Comparison of ENCODE assay signal across 9 cellular contexts in the genomic region with DNA sequence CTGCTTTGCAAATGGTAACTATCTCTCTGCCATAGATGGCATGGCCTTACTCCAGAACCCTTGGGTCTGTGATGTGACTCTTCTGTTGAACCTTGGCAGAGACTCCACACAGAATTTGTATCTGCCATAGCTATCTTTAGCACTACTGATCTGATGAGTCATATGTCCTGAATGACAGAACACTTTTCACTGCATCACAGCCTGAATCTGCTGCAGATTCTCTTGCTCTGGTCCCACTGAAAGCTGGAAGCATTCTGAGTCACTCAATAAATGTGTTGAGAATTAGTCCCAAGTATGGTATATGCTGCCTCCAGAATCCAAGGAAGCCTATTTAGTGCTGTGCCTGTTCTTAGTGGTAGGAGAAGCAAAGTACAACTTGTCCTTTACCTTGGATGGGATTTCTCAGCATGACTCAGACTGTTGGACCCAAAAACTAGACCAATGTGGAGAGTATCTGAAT. TPM values are rescaled to one million over a fixed set of nuclear protein-coding genes. Genes with fewer than 3 reads are reported as not detected.
DNase-seq lines count a peak whose midpoint lies in the region; FAIRE-seq and TF ChIP-seq lines count a peak whose summit lies in the region.
"Had no signal": no experiment of that assay in that cellular context is flagged by ENCODE, and none has a peak within 500 bp of the region (broad histone marks: within the 10 kb centered on the region; RNA-seq: fewer than 3 reads in every experiment).

No MANE protein-coding gene starts in this region.

- CTCF ChIA-PET in RWPE1 (lab: Yijun Ruan, JAX): interaction anchor here (0.6 kb wide), 1 partner anchor 48 kb away, joined by 3 read pairs; no protein-coding TSS in a partner anchor

- H3K9me3 ChIP-seq in hepatocyte (ENCODE audit: low read depth) (no peaks in the 10 kb centered on the region), stomach (no peaks in the 10 kb centered on the region)

- no peak overlapping the region for H3K27ac Mint-ChIP-seq in type B pancreatic cell
- H3K27ac Mint-ChIP-seq: dendritic cell treated with granulocyte-macrophage colony-stimulating factor and Interleukin-4, amounts not matched to agents 40 ng/mL and 50 ng/mL, for 4 days had no signal

- no peaks in the 10 kb centered on the region for H3K4me1 ChIP-seq in hepatocyte (ENCODE audit: insufficient read depth)
- H3K4me1 ChIP-seq in stomach: peaks cover 0 to 3% (median 0%) of the 10 kb centered on the region in 4 donors

- FAIRE-seq in H54 (lab: Jason Lieb, UNC): peak; percentile 95

- H3K36me3 ChIP-seq in hepatocyte (replicated peaks; ENCODE audit: insufficient read depth, low read depth): no peaks in the 10 kb centered on the region
- no peaks in the 10 kb centered on the region for H3K36me3 ChIP-seq in stomach

- DNase-seq in GDM1 (lab: John Stamatoyannopoulos, UW) (peak; percentile 22), H54 (ENCODE audit: insufficient read length, low spot score) (peak; percentile 50), RWPE1 (ENCODE audit: low spot score) (peak; percentile 48), hepatocyte (ENCODE audit: low spot score) (peak; percentile 17), stomach (no peak), NCI-H146 (lab: John Stamatoyannopoulos, UW) (no peak), type B pancreatic cell (ENCODE audit: extremely low spot score, unreplicated experiment) (no peak), NCI-H510A (lab: John Stamatoyannopoulos, UW) (no peak)

- TF ChIP-seq CTCF in RWPE1 (conservative IDR thresholded peaks at IDR 0.05; ENCODE audit: low read depth): no peak
- TF ChIP-seq CTCF in hepatocyte (IDR thresholded peaks at IDR 0.05; ENCODE audit: poor library complexity): no peak
- no peak for TF ChIP-seq CTCF in stomach (IDR thresholded peaks at IDR 0.05)
- TF ChIP-seq CTCF in type B pancreatic cell (conservative IDR thresholded peaks at IDR 0.05): no peak

- TF ChIP-seq EP300 in stomach (IDR thresholded peaks at IDR 0.05): no peak

- no peak overlapping the region for H3K4me3 Mint-ChIP-seq in type B pancreatic cell
- H3K4me3 Mint-ChIP-seq: dendritic cell treated with granulocyte-macrophage colony-stimulating factor and Interleukin-4, amounts not matched to agents 40 ng/mL and 50 ng/mL, for 4 days had no signal

- POLR2A ChIA-PET in RWPE1 (lab: Yijun Ruan, JAX; ENCODE audit: low non-redundant PET): no interaction called here

- intact Hi-C loops in stomach (cut with DNase I; ENCODE audit: low total_unique reads): no loop called here

- H3K27me3 Mint-ChIP-seq in type B pancreatic cell: peaks cover 11% of the 10 kb centered on the region
- H3K27me3 Mint-ChIP-seq: dendritic cell treated with granulocyte-macrophage colony-stimulating factor and Interleukin-4, amounts not matched to agents 40 ng/mL and 50 ng/mL, for 4 days had no signal

- H2AFZ ChIP-seq in hepatocyte: no peak overlapping the region

- H3K4me3 ChIP-seq in hepatocyte: no peak overlapping the region
- no peak overlapping the region for H3K4me3 ChIP-seq in stomach

- H3K9me3 Mint-ChIP-seq in type B pancreatic cell: no peaks in the 10 kb centered on the region
- H3K9me3 Mint-ChIP-seq: dendritic cell treated with granulocyte-macrophage colony-stimulating factor and Interleukin-4, amounts not matched to agents 40 ng/mL and 50 ng/mL, for 4 days had no signal

- H3K27me3 ChIP-seq in hepatocyte (no peaks in the 10 kb centered on the region), stomach (no peaks in the 10 kb centered on the region)

- H3K4me1 Mint-ChIP-seq in type B pancreatic cell (ENCODE audit: unreplicated experiment): no peaks in the 10 kb centered on the region

- no peak overlapping the region for H3K4me2 ChIP-seq in hepatocyte

- no peaks in the 10 kb centered on the region for H3K36me3 Mint-ChIP-seq in type B pancreatic cell

- TF ChIP-seq POLR2A in H54 (IDR thresholded peaks at IDR 0.05; ENCODE audit: low read depth, low read length) (no peak), stomach (IDR thresholded peaks at IDR 0.05) (no peak)

- no peak overlapping the region for H3K27ac ChIP-seq in RWPE1
- no peak overlapping the region for H3K27ac ChIP-seq in hepatocyte
- H3K27ac ChIP-seq in stomach: no peak overlapping the region

- H3K79me2 ChIP-seq in hepatocyte: no peaks in the 10 kb centered on the region

- no peaks in the 10 kb centered on the region for H4K20me1 ChIP-seq in hepatocyte (ENCODE audit: insufficient read depth, poor library complexity, severe bottlenecking)

- H3K9me2 ChIP-seq in hepatocyte (replicated peaks; ENCODE audit: insufficient read depth): no peaks in the 10 kb centered on the region

RNA-seq across cellular contexts. Expression of a gene that starts 39.5 kb away (rescaled TPM):
- total RNA-seq in hepatocyte (99.9 and 105 TPM in 2 replicates), stomach (1 to 10 TPM in 1 of 5 donors, under 1 TPM in 1, not detected in 3; 0.87 to 1.5 TPM), type B pancreatic cell (ENCODE audit: low replicate concordance) (2.1 and 3.3 TPM in 2 replicates)
- polyA plus RNA-seq in hepatocyte (43.4 and 49.5 TPM in 2 replicates), stomach (10 to 100 TPM in 1 of 3 donors, 1 to 10 TPM in 1, under 1 TPM in 1; 0.73 to 12.5 (median 1.7) TPM)

Comparison
In these comparisons a context has a peak if more than half of its experiments do, and no peak if none do; other contexts are left out.
1. DNase-seq: peak in GDM1 (single experiment), H54 (single experiment), RWPE1 (single experiment) and hepatocyte (single experiment); none in stomach (single experiment), NCI-H146 (single experiment), type B pancreatic cell (single experiment) and NCI-H510A (single experiment).
2. RNA of a gene that starts 39.5 kb away (total RNA-seq): 99.9 to 105 TPM in hepatocyte; 2.1 to 3.3 TPM in type B pancreatic cell and 0.87 to 1.5 TPM in stomach; every median in the first group is over 10 times any median in the second.